Comparison of ENCODE assay signal across 9 cellular contexts in genomic region chr1:20184997-20185833, GRCh38.
A peak's percentile ranks its signal among the peaks of the same experiment; 100 is the strongest.
DNase-seq lines count a peak whose midpoint lies in the region; TF ChIP-seq lines count a peak whose summit lies in the region.
"Had no signal": no experiment of that assay in that cellular context is flagged by ENCODE, and none has a peak within 500 bp of the region (broad histone marks: within the 10 kb centered on the region; RNA-seq: fewer than 3 reads in every experiment).

No MANE protein-coding gene starts in this region.

- H3K4me3 ChIP-seq in iPS-15b (ENCODE audit: low read depth, low read length) (peak overlapping the region; percentile 59), brain microvascular endothelial cell (ENCODE audit: low read depth, low read length) (no peak overlapping the region)

- H3K4me1 ChIP-seq in iPS-15b (ENCODE audit: control insufficient read depth, insufficient read depth, low read length) = no peaks in the 10 kb centered on the region

- DNase-seq in Kasumi-1 (lab: John Stamatoyannopoulos, UW) = peak; percentile 71 to 79
- DNase-seq in activated CD8-positive, alpha-beta memory T cell treated with anti-CD3 and anti-CD28 coated beads, Interleukin-2, amount 50 U/mL, for 1 hour (ENCODE audit: extremely low read depth) = peak; percentile 21
- DNase-seq in stimulated activated CD8-positive, alpha-beta memory T cell treated with anti-CD3 and anti-CD28 coated beads, Interleukin-15, amount 100 ng/mL, for 4 hours (ENCODE audit: low read depth in 2 of 2) = peak; percentile 18 to 38
- DNase-seq in Ammon's horn (ENCODE audit: low spot score) = no peak
- no peak for DNase-seq in NCI-H2029 (lab: John Stamatoyannopoulos, UW)
- no peak for DNase-seq in brain microvascular endothelial cell
- DNase-seq in NCI-H1417 treated with DMSO at 0.1 percent for 48 hours (lab: John Stamatoyannopoulos, UW) = no peak
- DNase-seq: cortex of kidney had no signal

- H3K9me3 ChIP-seq in iPS-15b (ENCODE audit: control insufficient read depth, insufficient read depth, low read length) = no peaks in the 10 kb centered on the region

- H3K36me3 ChIP-seq in iPS-15b (ENCODE audit: control insufficient read depth, insufficient read depth, low read length) (no peaks in the 10 kb centered on the region), brain microvascular endothelial cell (replicated peaks) (no peaks in the 10 kb centered on the region)

- H3K27ac ChIP-seq in brain microvascular endothelial cell = no peak overlapping the region

- peaks cover 35% of the 10 kb centered on the region for H3K27me3 ChIP-seq in iPS-15b (ENCODE audit: control insufficient read depth, insufficient read depth, low read length)
- peaks cover 31% of the 10 kb centered on the region for H3K27me3 ChIP-seq in brain microvascular endothelial cell (replicated peaks)

- in situ Hi-C loops in brain microvascular endothelial cell (cut with HindIII; ENCODE audit: low pct_ligation_motif_present, low sequenced_read_pairs) = no loop called here

- H3K9ac ChIP-seq in iPS-15b (ENCODE audit: low read depth, low read length) = no peak overlapping the region

- TF ChIP-seq CTCF in brain microvascular endothelial cell (IDR thresholded peaks at IDR 0.05; ENCODE audit: low read depth, low read length, missing control alignments) = no peak

Comparison
In these comparisons a context has a peak if more than half of its experiments do, and no peak if none do; other contexts are left out.
1. DNase-seq: peak in Kasumi-1 (2 of 2), activated CD8-positive, alpha-beta memory T cell treated with anti-CD3 and anti-CD28 coated beads, Interleukin-2, amount 50 U/mL, for 1 hour (single experiment) and stimulated activated CD8-positive, alpha-beta memory T cell treated with anti-CD3 and anti-CD28 coated beads, Interleukin-15, amount 100 ng/mL, for 4 hours (2 of 2); none in Ammon's horn (single experiment), NCI-H2029 (single experiment), brain microvascular endothelial cell (single experiment) and NCI-H1417 treated with DMSO at 0.1 percent for 48 hours (single experiment).